10 cellular contexts compared by ENCODE assay signal in the genomic region with DNA sequence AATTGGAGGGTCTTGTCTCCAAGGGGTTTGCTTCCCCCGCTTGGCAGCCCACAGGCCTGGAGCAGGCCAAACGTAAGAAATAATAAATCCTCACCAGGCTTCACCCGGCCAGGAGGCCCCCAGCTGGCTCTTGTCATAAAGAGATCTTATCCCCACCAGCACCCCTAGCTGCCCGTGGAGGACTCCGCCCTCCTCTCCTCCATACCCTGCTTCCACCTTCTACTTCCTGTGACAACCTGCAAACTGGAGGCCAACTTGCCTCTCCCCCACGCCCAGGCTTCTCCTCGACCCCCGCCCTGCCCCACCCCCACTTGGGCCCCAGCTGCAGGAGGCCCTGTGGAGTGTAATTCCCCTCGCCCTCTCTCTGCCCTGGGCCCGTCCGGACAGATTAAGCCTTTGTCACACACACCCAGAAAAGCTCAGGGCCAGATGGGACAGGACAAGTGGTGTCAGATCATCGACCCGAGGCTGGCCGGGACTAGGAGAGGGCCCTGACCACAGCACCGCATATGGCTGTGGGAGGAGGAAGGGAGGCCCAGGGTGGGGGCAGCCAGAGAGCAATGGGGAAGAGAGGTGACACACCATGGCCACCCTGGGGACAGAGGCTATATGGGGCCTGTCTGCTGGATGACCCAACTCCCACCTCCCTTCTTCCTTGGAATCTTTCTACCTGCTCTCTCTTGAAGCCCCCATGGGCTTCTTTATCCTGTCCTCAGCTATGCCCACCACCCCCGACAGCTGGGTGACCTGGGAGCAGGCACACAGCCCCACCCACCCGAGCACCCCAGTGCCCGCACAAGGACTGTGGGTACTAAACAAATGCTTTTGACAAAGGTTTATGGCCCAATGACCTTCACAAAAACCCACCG. TPM values are rescaled to one million over a fixed set of nuclear protein-coding genes. Genes with fewer than 3 reads are reported as not detected.
DNase-seq lines count a peak whose midpoint lies in the region; ATAC-seq, FAIRE-seq and TF ChIP-seq lines count a peak whose summit lies in the region.
"Had no signal": no experiment of that assay in that cellular context is flagged by ENCODE, and none has a peak within 500 bp of the region (broad histone marks: within the 10 kb centered on the region; RNA-seq: fewer than 3 reads in every experiment).

No MANE protein-coding gene starts in this region.

- DNase-seq in BE2C (peak; percentile 75), HTR-8/SVneo (ENCODE audit: insufficient read length, low spot score) (no peak), activated B cell treated with CpG ODN at 0.5 μM for 24 hours (no peak), kidney (peak; percentile 66), DMS79 treated with DMSO at 0.1 percent for 48 hours (lab: John Stamatoyannopoulos, UW) (no peak), thyroid gland (no peak), occipital lobe (lab: John Stamatoyannopoulos, UW) (no peak), ascending aorta (ENCODE audit: low spot score in 2 of 2) (no peak)
- DNase-seq: kidney glomerular epithelial cell, MG63 had no signal

- H3K36me3 Mint-ChIP-seq in activated B cell treated with CpG ODN at 0.5 μM for 24 hours (ENCODE audit: low read depth) = no peaks in the 10 kb centered on the region

- no peaks in the 10 kb centered on the region for H3K9me3 ChIP-seq in BE2C
- no peaks in the 10 kb centered on the region for H3K9me3 ChIP-seq in kidney (ENCODE audit: control insufficient read depth in 1 of 2, low read length in 2 of 2)
- no peaks in the 10 kb centered on the region for H3K9me3 ChIP-seq in thyroid gland
- H3K9me3 ChIP-seq in ascending aorta = no peaks in the 10 kb centered on the region
- H3K9me3 ChIP-seq: MG63 had no signal

- H3K36me3 ChIP-seq in BE2C (no peaks in the 10 kb centered on the region), kidney (ENCODE audit: control insufficient read depth in 1 of 2, insufficient read depth in 2 of 2, low read length in 2 of 2) (no peaks in the 10 kb centered on the region), thyroid gland (no peaks in the 10 kb centered on the region), ascending aorta (no peaks in the 10 kb centered on the region)
- H3K36me3 ChIP-seq: MG63 had no signal

- H3K27ac Mint-ChIP-seq in activated B cell treated with CpG ODN at 0.5 μM for 24 hours = no peak overlapping the region

- no peak for TF ChIP-seq CTCF in BE2C (IDR thresholded peaks at IDR 0.05; ENCODE audit: low read depth, low read length)
- TF ChIP-seq CTCF in activated B cell treated with CpG ODN at 0.5 μM for 24 hours (IDR thresholded peaks at IDR 0.05) = no peak
- TF ChIP-seq CTCF in kidney (IDR thresholded peaks at IDR 0.05; ENCODE audit: borderline replicate concordance, extremely low read depth, insufficient read depth) = no peak
- no peak for TF ChIP-seq CTCF in thyroid gland (IDR thresholded peaks at IDR 0.05)
- no peak for TF ChIP-seq CTCF in ascending aorta (IDR thresholded peaks at IDR 0.05)

- no peak overlapping the region for H3K27ac ChIP-seq in kidney (ENCODE audit: low read depth in 2 of 2, low read length in 2 of 2)
- H3K27ac ChIP-seq in thyroid gland = no peak overlapping the region
- H3K27ac ChIP-seq in ascending aorta = no peak overlapping the region

- peak overlapping the region; percentile 58 for H3K4me3 Mint-ChIP-seq in activated B cell treated with CpG ODN at 0.5 μM for 24 hours

- CTCF ChIA-PET in activated B cell treated with CpG ODN at 0.5 μM for 24 hours (lab: Charles Lee) = no interaction called here

- H3K27me3 Mint-ChIP-seq in activated B cell treated with CpG ODN at 0.5 μM for 24 hours = peaks cover 3% of the 10 kb centered on the region

- peak; percentile 23 for FAIRE-seq in HTR-8/SVneo (lab: Jason Lieb, UNC)
- no peak for FAIRE-seq in kidney (lab: Jason Lieb, UNC)

- intact Hi-C loops in activated B cell treated with CpG ODN at 0.5 μM for 24 hours (cut with micrococcal nuclease) = no loop called here
- intact Hi-C loops in kidney (cut with DNase I) = no loop called here
- intact Hi-C loops in thyroid gland (cut with DNase I) = no loop called here
- intact Hi-C loops in ascending aorta (cut with DNase I) = no loop called here

- 76% methylated on average over 18 to 19 of the region's 19 CpGs for WGBS in thyroid gland, 2 donors

- H3K9ac ChIP-seq in kidney (ENCODE audit: low read length in 2 of 2) = no peak overlapping the region

- H3K27me3 ChIP-seq in BE2C = peaks cover 10% of the 10 kb centered on the region
- no peaks in the 10 kb centered on the region for H3K27me3 ChIP-seq in thyroid gland
- no peaks in the 10 kb centered on the region for H3K27me3 ChIP-seq in ascending aorta

- H3K9me3 Mint-ChIP-seq in activated B cell treated with CpG ODN at 0.5 μM for 24 hours = no peaks in the 10 kb centered on the region

- ATAC-seq in activated B cell treated with CpG ODN at 0.5 μM for 24 hours (ENCODE audit: low read depth) = no peak

- peaks cover 22% of the 10 kb centered on the region for H3K4me1 ChIP-seq in BE2C
- no peaks in the 10 kb centered on the region for H3K4me1 ChIP-seq in kidney (ENCODE audit: control insufficient read depth in 1 of 2, insufficient read depth in 1 of 2, low read depth in 1 of 2, low read length in 2 of 2)
- peaks cover 0 to 14% of the 10 kb centered on the region in 2 donors for H3K4me1 ChIP-seq in thyroid gland
- H3K4me1 ChIP-seq in ascending aorta = peaks cover 0 to 6% of the 10 kb centered on the region in 2 donors

- POLR2A ChIA-PET in activated B cell treated with CpG ODN at 0.5 μM for 24 hours (lab: Charles Lee) = interaction anchor here (1.1 kb wide), 1 partner anchor 672 kb away, joined by 3 read pairs; no protein-coding TSS in a partner anchor

- TF ChIP-seq POLR2A in thyroid gland (IDR thresholded peaks at IDR 0.05) = no peak

- H3K4me3 ChIP-seq in BE2C (ENCODE audit: low read depth, low read length) (no peak overlapping the region), kidney (ENCODE audit: low read length in 2 of 2) (no peak overlapping the region), thyroid gland (replicated peaks in 1 of 3) (no peak overlapping the region), ascending aorta (no peak overlapping the region)
- H3K4me3 ChIP-seq: MG63 had no signal

- peaks cover 24% of the 10 kb centered on the region for H3K4me1 Mint-ChIP-seq in activated B cell treated with CpG ODN at 0.5 μM for 24 hours

RNA-seq across cellular contexts. Expression of a gene that starts 3.9 kb away (rescaled TPM):
- 86.2 TPM for polyA plus RNA-seq in BE2C (2012; ENCODE audit: insufficient read depth, insufficient read length, low read depth)
- total RNA-seq in activated B cell treated with CpG ODN at 0.5 μM for 24 hours = 4.3 and 4.7 TPM in 2 replicates
- 19.4 TPM for total RNA-seq in kidney
- polyA plus RNA-seq in kidney (ENCODE audit: insufficient read depth, low read depth, low replicate concordance) = 14.1 TPM
- total RNA-seq in thyroid gland = 10 to 100 TPM; 18.5 to 29.9 (median 24.8) TPM
- 12.2 TPM for total RNA-seq in occipital lobe
- 19.8 TPM for total RNA-seq in ascending aorta

Comparison
In these comparisons a context has a peak if more than half of its experiments do, and no peak if none do; other contexts are left out.
1. DNase-seq: peak in BE2C (single experiment) and kidney (single experiment); none in HTR-8/SVneo (single experiment), activated B cell treated with CpG ODN at 0.5 μM for 24 hours (single experiment), DMS79 treated with DMSO at 0.1 percent for 48 hours (single experiment), thyroid gland (0 of 2), occipital lobe (single experiment) and ascending aorta (0 of 2).